ENCODE assay signal across 15 cellular contexts in the genomic region with DNA sequence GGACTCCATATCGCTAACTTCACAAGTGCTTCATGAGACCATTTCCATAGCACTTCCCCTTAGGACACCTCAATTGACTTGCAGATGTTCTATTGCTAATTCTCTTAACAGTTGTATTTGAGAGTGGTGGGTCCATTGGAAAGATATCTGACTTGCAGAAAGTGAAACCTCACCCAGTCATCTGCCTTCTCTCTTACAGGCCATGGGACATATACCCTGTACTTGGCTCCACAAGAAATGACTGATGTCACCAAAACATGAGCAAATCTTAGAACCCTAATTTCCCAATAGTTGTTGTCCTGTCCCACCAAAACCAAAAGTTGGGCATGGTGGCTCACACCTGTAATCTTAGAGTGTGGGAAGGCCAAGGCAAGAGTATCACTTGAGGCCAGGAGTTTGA.
DNase-seq lines count a peak whose midpoint lies in the region; ATAC-seq, FAIRE-seq and TF ChIP-seq lines count a peak whose summit lies in the region.
"Had no signal": no experiment of that assay in that cellular context is flagged by ENCODE, and none has a peak within 500 bp of the region (broad histone marks: within the 10 kb centered on the region; RNA-seq: fewer than 3 reads in every experiment).

No MANE protein-coding gene starts in this region.

- no peak for TF ChIP-seq POLR2A in uterus (IDR thresholded peaks at IDR 0.05)
- TF ChIP-seq POLR2A in GM12891 (IDR thresholded peaks at IDR 0.05; ENCODE audit: low read depth, low read length), result no peak

- H3K4me3 Mint-ChIP-seq in activated naive CD8-positive, alpha-beta T cell treated with anti-CD3 and anti-CD28 coated beads, Interleukin-2, amount 50 U/mL, for 24 hours, result no peak overlapping the region
- H3K4me3 Mint-ChIP-seq in activated naive CD8-positive, alpha-beta T cell treated with anti-CD3 and anti-CD28 coated beads for 36 hours, result no peak overlapping the region
- no peak overlapping the region for H3K4me3 Mint-ChIP-seq in nephron progenitor cell
- H3K4me3 Mint-ChIP-seq: B cell; CD8-positive, alpha-beta T cell had no signal

- H2AFZ ChIP-seq in OCI-LY3 (ENCODE audit: low read depth, low read length), result no peak overlapping the region
- no peak overlapping the region for H2AFZ ChIP-seq in fibroblast of lung (ENCODE audit: low read length)

- H3K9ac ChIP-seq in OCI-LY3 (ENCODE audit: low read length) (no peak overlapping the region), fibroblast of lung (ENCODE audit: insufficient read depth, low read length) (no peak overlapping the region)

- H3K79me2 ChIP-seq in OCI-LY3 (ENCODE audit: low read length) (no peaks in the 10 kb centered on the region), fibroblast of lung (ENCODE audit: control insufficient read depth, insufficient read depth, low read length) (no peaks in the 10 kb centered on the region)

- no peak overlapping the region for H3K27ac Mint-ChIP-seq in activated naive CD8-positive, alpha-beta T cell treated with anti-CD3 and anti-CD28 coated beads, Interleukin-2, amount 50 U/mL, for 24 hours
- no peak overlapping the region for H3K27ac Mint-ChIP-seq in activated naive CD8-positive, alpha-beta T cell treated with anti-CD3 and anti-CD28 coated beads for 36 hours
- H3K27ac Mint-ChIP-seq in nephron progenitor cell, result no peak overlapping the region
- H3K27ac Mint-ChIP-seq: B cell; CD8-positive, alpha-beta T cell had no signal

- H3K4me1 ChIP-seq in OCI-LY3 (ENCODE audit: low read length) (peaks cover 22% of the 10 kb centered on the region), fibroblast of lung (ENCODE audit: control insufficient read depth, extremely low read depth, insufficient read depth, low read length) (peaks cover 28% of the 10 kb centered on the region), uterus (peaks cover 0 to 14% of the 10 kb centered on the region in 2 donors)

- H4K20me1 ChIP-seq in OCI-LY3 (ENCODE audit: insufficient read depth, low read length) (no peaks in the 10 kb centered on the region), fibroblast of lung (ENCODE audit: control insufficient read depth, extremely low read depth, insufficient read depth, low read length) (no peaks in the 10 kb centered on the region)

- H3K4me1 Mint-ChIP-seq in activated naive CD8-positive, alpha-beta T cell treated with anti-CD3 and anti-CD28 coated beads, Interleukin-2, amount 50 U/mL, for 24 hours, result peaks cover 29% of the 10 kb centered on the region
- H3K4me1 Mint-ChIP-seq in activated naive CD8-positive, alpha-beta T cell treated with anti-CD3 and anti-CD28 coated beads for 36 hours, result peaks cover 18% of the 10 kb centered on the region
- peaks cover 53% of the 10 kb centered on the region for H3K4me1 Mint-ChIP-seq in nephron progenitor cell

- H3K9me3 Mint-ChIP-seq in activated naive CD8-positive, alpha-beta T cell treated with anti-CD3 and anti-CD28 coated beads, Interleukin-2, amount 50 U/mL, for 24 hours, result no peaks in the 10 kb centered on the region
- no peaks in the 10 kb centered on the region for H3K9me3 Mint-ChIP-seq in activated naive CD8-positive, alpha-beta T cell treated with anti-CD3 and anti-CD28 coated beads for 36 hours
- no peaks in the 10 kb centered on the region for H3K9me3 Mint-ChIP-seq in nephron progenitor cell
- H3K9me3 Mint-ChIP-seq: CD8-positive, alpha-beta T cell had no signal

- H3K4me2 ChIP-seq in OCI-LY3 (ENCODE audit: low read length) (peak overlapping the region; percentile 33), fibroblast of lung (ENCODE audit: extremely low read depth, insufficient read depth, low read length) (no peak overlapping the region)

- H3K36me3 Mint-ChIP-seq in activated naive CD8-positive, alpha-beta T cell treated with anti-CD3 and anti-CD28 coated beads, Interleukin-2, amount 50 U/mL, for 24 hours (ENCODE audit: low read depth), result no peaks in the 10 kb centered on the region
- no peaks in the 10 kb centered on the region for H3K36me3 Mint-ChIP-seq in activated naive CD8-positive, alpha-beta T cell treated with anti-CD3 and anti-CD28 coated beads for 36 hours
- no peaks in the 10 kb centered on the region for H3K36me3 Mint-ChIP-seq in nephron progenitor cell (ENCODE audit: low read depth)
- H3K36me3 Mint-ChIP-seq: CD8-positive, alpha-beta T cell had no signal

- H3K27me3 ChIP-seq in OCI-LY3 (ENCODE audit: low read depth, low read length) (peaks cover 60% of the 10 kb centered on the region), fibroblast of lung (ENCODE audit: control insufficient read depth, insufficient read depth, low read length) (no peaks in the 10 kb centered on the region), uterus (no peaks in the 10 kb centered on the region)

- H3K27ac ChIP-seq in OCI-LY3 (ENCODE audit: low read length), result no peak overlapping the region
- peak overlapping the region; percentile 37 for H3K27ac ChIP-seq in fibroblast of lung (ENCODE audit: insufficient read depth, low read length)
- H3K27ac ChIP-seq in uterus, result peak overlapping the region; percentile 97 to 99
- H3K27ac ChIP-seq: SK-N-MC had no signal

- FAIRE-seq in GM12891 (lab: Jason Lieb, UNC), result no peak

- ATAC-seq in activated naive CD8-positive, alpha-beta T cell treated with anti-CD3 and anti-CD28 coated beads, Interleukin-2, amount 50 U/mL, for 24 hours, result peak; percentile 39
- ATAC-seq: CD8-positive, alpha-beta T cell had no signal

- intact Hi-C loops in uterus (cut with DNase I; ENCODE audit: low total_unique reads), result loop anchor here (10.0 kb wide), 1 partner anchor 521 kb away; no protein-coding TSS in a partner anchor

- DNase-seq in activated naive CD8-positive, alpha-beta T cell treated with anti-CD3 and anti-CD28 coated beads, Interleukin-2, amount 50 U/mL, for 24 hours, result no peak
- no peak for DNase-seq in activated naive CD8-positive, alpha-beta T cell treated with anti-CD3 and anti-CD28 coated beads for 36 hours
- no peak for DNase-seq in fibroblast of lung (ENCODE audit: low read depth in 2 of 2)
- DNase-seq in uterus, result no peak
- DNase-seq in NCI-H1417 (lab: John Stamatoyannopoulos, UW), result no peak
- DNase-seq in nephron progenitor cell, result no peak
- DNase-seq in GM12891 (ENCODE audit: insufficient read length, low spot score), result no peak
- DNase-seq: ACHN; CD8-positive, alpha-beta T cell; NCI-H2107; NCI-H345; NCI-H526 treated with DMSO at 0.1 percent for 48 hours had no signal

- H3K9me3 ChIP-seq in OCI-LY3 (ENCODE audit: insufficient read depth, low read length), result no peaks in the 10 kb centered on the region
- no peaks in the 10 kb centered on the region for H3K9me3 ChIP-seq in fibroblast of lung (ENCODE audit: control insufficient read depth, insufficient read depth, low read depth, low read length)
- no peaks in the 10 kb centered on the region for H3K9me3 ChIP-seq in uterus

- peaks cover 25% of the 10 kb centered on the region for H3K27me3 Mint-ChIP-seq in activated naive CD8-positive, alpha-beta T cell treated with anti-CD3 and anti-CD28 coated beads, Interleukin-2, amount 50 U/mL, for 24 hours
- peaks cover 13% of the 10 kb centered on the region for H3K27me3 Mint-ChIP-seq in activated naive CD8-positive, alpha-beta T cell treated with anti-CD3 and anti-CD28 coated beads for 36 hours
- H3K27me3 Mint-ChIP-seq in nephron progenitor cell (ENCODE audit: low read depth, poor library complexity), result peaks cover 6% of the 10 kb centered on the region

- TF ChIP-seq CTCF in OCI-LY3 (IDR thresholded peaks at IDR 0.05; ENCODE audit: low read depth, low read length) (no peak), fibroblast of lung (conservative IDR thresholded peaks at IDR 0.05 in 1 of 2, IDR thresholded peaks at IDR 0.05 in 1 of 2; ENCODE audit: low read depth in 1 of 2, low read length in 2 of 2) (no peak), uterus (IDR thresholded peaks at IDR 0.05) (no peak), nephron progenitor cell (IDR thresholded peaks at IDR 0.05) (no peak)

- H3K4me3 ChIP-seq in OCI-LY3 (ENCODE audit: low read length), result peak overlapping the region; percentile 2; the same call in 1 of the 2 replicates
- H3K4me3 ChIP-seq in fibroblast of lung (replicated peaks in 1 of 4; ENCODE audit: control extremely low read depth in 1 of 4, insufficient read depth in 1 of 4, low read depth in 3 of 4, low read length in 4 of 4), result no peak overlapping the region
- H3K4me3 ChIP-seq in uterus, result no peak overlapping the region
- H3K4me3 ChIP-seq: SK-N-MC had no signal

- H3K36me3 ChIP-seq in OCI-LY3 (replicated peaks; ENCODE audit: low read depth, low read length) (no peaks in the 10 kb centered on the region), fibroblast of lung (ENCODE audit: control insufficient read depth, insufficient read depth, low read length) (no peaks in the 10 kb centered on the region), uterus (no peaks in the 10 kb centered on the region)

TF ChIP-seq in GM12891, 5 proteins besides CTCF, POLR2A, EP300 and RAD21:
- no peak for TF ChIP-seq PAX5 (IDR thresholded peaks at IDR 0.05; ENCODE audit: insufficient read depth, low read length, severe bottlenecking)
- no peak for TF ChIP-seq POU2F2 (IDR thresholded peaks at IDR 0.05; ENCODE audit: low read depth, low read length)
- TF ChIP-seq POLR2AphosphoS5 (IDR thresholded peaks at IDR 0.05; ENCODE audit: low read depth, low read length), result no peak
- no peak for TF ChIP-seq SPI1 (IDR thresholded peaks at IDR 0.05; ENCODE audit: low read depth, low read length)
- TF ChIP-seq TAF1 (IDR thresholded peaks at IDR 0.05; ENCODE audit: low read depth, low read length), result no peak
